20 cellular contexts compared by ENCODE assay signal in the genomic region with DNA sequence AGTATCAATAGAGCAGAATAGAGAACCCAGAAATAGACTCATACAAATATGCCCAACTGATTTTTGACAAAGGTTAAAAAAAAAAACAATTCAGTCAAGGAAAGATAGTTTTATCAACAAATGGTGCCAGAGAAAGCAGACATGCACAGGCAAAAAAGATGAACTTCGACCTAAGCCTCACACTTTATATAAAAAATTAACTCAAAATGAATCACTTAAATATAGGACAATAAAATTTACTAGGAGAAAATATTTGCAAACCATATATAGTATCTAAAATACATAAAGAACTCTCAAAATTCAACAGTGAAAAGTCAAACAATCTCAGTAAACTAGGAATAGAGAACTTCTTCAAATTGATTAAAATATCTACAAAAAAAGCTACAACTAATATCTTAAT.
"Had no signal": no experiment of that assay in that cellular context is flagged by ENCODE, and none has a peak within 500 bp of the region (broad histone marks: within the 10 kb centered on the region; RNA-seq: fewer than 3 reads in every experiment).

No MANE protein-coding gene starts in this region.

- FAIRE-seq: HTR-8/SVneo, K562, RCC 7860 had no signal

- H3K9me3 Mint-ChIP-seq: IgD-negative memory B cell had no signal

- H3K4me3 ChIP-seq: K562 had no signal

- H3K9ac ChIP-seq: KMS-11, SK-N-SH had no signal

- ATAC-seq: K562 had no signal

- H3K27me3 Mint-ChIP-seq: IgD-negative memory B cell had no signal

- H3K4me3 Mint-ChIP-seq: IgD-negative memory B cell had no signal

- H3K27ac Mint-ChIP-seq: IgD-negative memory B cell had no signal

- H3K9me3 ChIP-seq: SK-N-SH had no signal

- DNase-seq: Kasumi-1, MM.1S, NCI-H1092 treated with DMSO at 0.1 percent for 48 hours, NCI-H1436, NCI-H187, NCI-H2029, NCI-H2171 treated with DMSO at 0.1 percent for 48 hours, NCI-H345, NCI-H446 treated with DMSO at 0.1 percent for 48 hours, NCI-H524, NCI-H526 treated with DMSO at 0.1 percent for 48 hours, NCI-H774, SHP77, SK-N-SH had no signal

- H3K27ac ChIP-seq: KMS-11, RWPE1 had no signal
